ENCODE assay signal across 1 cellular context in genomic region chr6:141153563-141153962, GRCh38.
TF ChIP-seq lines count a peak whose summit lies in the region.

No MANE protein-coding gene starts in this region.

TF ChIP-seq in GM12878, 131 proteins besides CTCF, POLR2A, EP300 and RAD21 (continued from another document):
- TF ChIP-seq ZNF687 (IDR thresholded peaks at IDR 0.05) (no peak), SMC3 (IDR thresholded peaks at IDR 0.05; ENCODE audit: borderline replicate concordance, low read length) (no peak), ATF2 (IDR thresholded peaks at IDR 0.05; ENCODE audit: low read length) (peak; percentile 40; the same call in 1 of the 2 replicates)
- TF ChIP-seq, protein P1, sequence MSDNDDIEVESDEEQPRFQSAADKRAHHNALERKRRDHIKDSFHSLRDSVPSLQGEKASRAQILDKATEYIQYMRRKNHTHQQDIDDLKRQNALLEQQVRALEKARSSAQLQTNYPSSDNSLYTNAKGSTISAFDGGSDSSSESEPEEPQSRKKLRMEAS (IDR thresholded peaks at IDR 0.05; ENCODE audit: low read depth, low read length), result no peak
